Comparison of ENCODE assay signal across 8 cellular contexts in genomic region chr17:39623356-39623950, GRCh38. TPM values are rescaled to one million over a fixed set of nuclear protein-coding genes. Genes with fewer than 3 reads are reported as not detected.
DNase-seq lines count a peak whose midpoint lies in the region; ATAC-seq and TF ChIP-seq lines count a peak whose summit lies in the region.

No MANE protein-coding gene starts in this region.

- H3K27ac ChIP-seq in adrenal gland (peak overlapping the region in 1 of 5 donors; percentile 46), left ventricle myocardium inferior (replicated peaks) (no peak overlapping the region)

- TF ChIP-seq POLR2A in adrenal gland (IDR thresholded peaks at IDR 0.05): no peak

- H3K27me3 ChIP-seq in adrenal gland: peaks cover 13% of the 10 kb centered on the region
- peaks cover 49% of the 10 kb centered on the region for H3K27me3 ChIP-seq in left ventricle myocardium inferior (ENCODE audit: low read depth)

- H3K9me3 ChIP-seq in adrenal gland (replicated peaks in 1 of 3) (no peaks in the 10 kb centered on the region), left ventricle myocardium inferior (replicated peaks) (no peaks in the 10 kb centered on the region)

- TF ChIP-seq CTCF in adrenal gland (IDR thresholded peaks at IDR 0.05) (peak; percentile 85 to 96 (median 92)), left ventricle myocardium inferior (IDR thresholded peaks at IDR 0.05; ENCODE audit: borderline replicate concordance) (peak; percentile 95)

- intact Hi-C loops in adrenal gland (cut with DNase I) (loop anchor here (2.0 kb wide), 2 partner anchors 45 to 75 kb away; partner anchors contain the start of gene PNMT (in 1 of the 2)), left ventricle myocardium inferior (cut with micrococcal nuclease) (loop anchor here (5.0 kb wide), 1 partner anchor 76 kb away; no protein-coding TSS in a partner anchor)

- H3K36me3 ChIP-seq in adrenal gland (replicated peaks in 1 of 2) (no peaks in the 10 kb centered on the region), left ventricle myocardium inferior (no peaks in the 10 kb centered on the region)

- no peak for ATAC-seq in HG03280 (IDR thresholded peaks at IDR 0.05; ENCODE audit: unreplicated experiment)

- WGBS in adrenal gland, 4 donors: 0 to 5% (median 3%) methylated on average over 9 to 16 of the region's 16 CpGs

- peak; percentile 65 for DNase-seq in NK-92 treated with Interleukin-12 subunit alpha and Interleukin-12 subunit beta, amount 100 ng/mL, for 24 hours (lab: John Stamatoyannopoulos, UW)
- DNase-seq in NK-92 (lab: John Stamatoyannopoulos, UW; ENCODE audit: unreplicated experiment): no peak
- peak; percentile 61 for DNase-seq in NCI-H1105 (lab: John Stamatoyannopoulos, UW)
- peak; percentile 65 to 84 (median 76) for DNase-seq in T-helper 2 cell
- peak; percentile 91 to 96 (median 94) for DNase-seq in adrenal gland
- DNase-seq in left ventricle myocardium inferior: peak; percentile 85
- peak; percentile 90 for DNase-seq in retina

- peaks cover 12 to 19% of the 10 kb centered on the region in 2 donors for H3K4me1 ChIP-seq in adrenal gland (replicated peaks in 1 of 2)
- peaks cover 28% of the 10 kb centered on the region for H3K4me1 ChIP-seq in left ventricle myocardium inferior

- H3K4me3 ChIP-seq in adrenal gland: no peak overlapping the region
- H3K4me3 ChIP-seq in left ventricle myocardium inferior: no peak overlapping the region

RNA-seq across cellular contexts. Expression of gene PPP1R1B, which starts 3.3 kb away (rescaled TPM):
- 10 to 100 TPM in 3 of 8 donors, 1 to 10 TPM in 2, under 1 TPM in 2, not detected in 1; 0.32 to 39.7 (median 3.2) TPM for total RNA-seq in adrenal gland
- 10 to 100 TPM; 37.5 to 58.0 (median 46.9) TPM for polyA plus RNA-seq in adrenal gland
- 0.36 TPM for total RNA-seq in left ventricle myocardium inferior

RNA-seq across cellular contexts. Expression of gene STARD3, which starts 13.5 kb away (rescaled TPM):
- total RNA-seq in adrenal gland (100 to 1,000 TPM in 3 of 8 donors, 10 to 100 TPM in 5; 38.6 to 129 (median 85.9) TPM), left ventricle myocardium inferior (15.7 TPM)
- polyA plus RNA-seq in adrenal gland: 100 to 1,000 TPM; 101 to 220 (median 102) TPM

RNA-seq across cellular contexts. Expression of gene NEUROD2, which starts 15.7 kb away (rescaled TPM):
- not detected for total RNA-seq in adrenal gland
- under 1 TPM in 1 of 3 donors, not detected in 2; 0.08 TPM for polyA plus RNA-seq in adrenal gland
- not detected for total RNA-seq in left ventricle myocardium inferior

RNA-seq across cellular contexts. Expression of gene TCAP, which starts 41.7 kb away (rescaled TPM):
- total RNA-seq in adrenal gland: 10 to 100 TPM in 1 of 8 donors, 1 to 10 TPM in 4, under 1 TPM in 2, not detected in 1; 0.78 to 13.6 (median 1.5) TPM
- polyA plus RNA-seq in adrenal gland: 10 to 100 TPM in 1 of 3 donors, 1 to 10 TPM in 1, under 1 TPM in 1; 0.92 to 13.4 (median 2.9) TPM
- 5,825 TPM for total RNA-seq in left ventricle myocardium inferior

RNA-seq across cellular contexts. Expression of gene PNMT, which starts 44.8 kb away (rescaled TPM):
- total RNA-seq in adrenal gland: 100 to 1,000 TPM in 3 of 8 donors, 10 to 100 TPM in 1, 1 to 10 TPM in 2, under 1 TPM in 1, not detected in 1; 0.47 to 366 (median 11.4) TPM
- polyA plus RNA-seq in adrenal gland: 100 to 1,000 TPM; 185 to 593 (median 477) TPM
- total RNA-seq in left ventricle myocardium inferior: 7.6 TPM
